In genomic region chr3:108472011-108472591, GRCh38 we compare ENCODE assay signal across 11 cellular contexts. TPM values are rescaled to one million over a fixed set of nuclear protein-coding genes. Genes with fewer than 3 reads are reported as not detected.
DNase-seq lines count a peak whose midpoint lies in the region; ATAC-seq, FAIRE-seq and TF ChIP-seq lines count a peak whose summit lies in the region.
"Had no signal": no experiment of that assay in that cellular context is flagged by ENCODE, and none has a peak within 500 bp of the region (broad histone marks: within the 10 kb centered on the region; RNA-seq: fewer than 3 reads in every experiment).

No MANE protein-coding gene starts in this region.

- H2AK5ac ChIP-seq in mesendoderm (ENCODE audit: low read length): no peak overlapping the region

- no peak overlapping the region for H3K27ac ChIP-seq in mesendoderm (ENCODE audit: low read depth, low read length)
- H3K27ac ChIP-seq in CD4-positive, alpha-beta T cell (ENCODE audit: low read depth, low read length): no peak overlapping the region

- no peak overlapping the region for H2BK120ac ChIP-seq in mesendoderm (ENCODE audit: low read depth, low read length)

- no peak overlapping the region for H3K27ac Mint-ChIP-seq in progenitor cell of endocrine pancreas
- no peak overlapping the region for H3K27ac Mint-ChIP-seq in CD4-positive, alpha-beta T cell
- no peak overlapping the region for H3K27ac Mint-ChIP-seq in activated CD8-positive, alpha-beta T cell treated with anti-CD3 and anti-CD28 coated beads for 36 hours
- H3K27ac Mint-ChIP-seq: natural killer cell treated with Interleukin-12 subunit alpha and Interleukin-12 subunit beta and Interleukin-15 and Interleukin-18, amount 100 ng/mL, for 72 hours had no signal

- H3K4me2 ChIP-seq in mesendoderm (ENCODE audit: low read length): no peak overlapping the region

- H3K79me2 ChIP-seq in mesendoderm (ENCODE audit: control insufficient read depth, insufficient read depth, low read length): no peaks in the 10 kb centered on the region

- H4K5ac ChIP-seq in mesendoderm (ENCODE audit: low read length): no peak overlapping the region

- no peak for ATAC-seq in CD4-positive, alpha-beta T cell (ENCODE audit: poor library complexity)
- no peak for ATAC-seq in activated CD8-positive, alpha-beta T cell treated with anti-CD3 and anti-CD28 coated beads for 36 hours

- no peak for TF ChIP-seq CTCF in progenitor cell of endocrine pancreas (IDR thresholded peaks at IDR 0.05; ENCODE audit: unreplicated experiment)
- TF ChIP-seq CTCF in CD4-positive, alpha-beta T cell (IDR thresholded peaks at IDR 0.05): no peak
- no peak for TF ChIP-seq CTCF in activated CD8-positive, alpha-beta T cell treated with anti-CD3 and anti-CD28 coated beads for 36 hours (IDR thresholded peaks at IDR 0.05)

- H3K23ac ChIP-seq in mesendoderm (ENCODE audit: low read length): no peak overlapping the region

- H3K9me3 ChIP-seq in CD4-positive, alpha-beta T cell (ENCODE audit: control insufficient read depth, low read length): no peaks in the 10 kb centered on the region

- POLR2A ChIA-PET in CD4-positive, alpha-beta T cell (lab: Charles Lee): no interaction called here
- POLR2A ChIA-PET in activated CD8-positive, alpha-beta T cell treated with anti-CD3 and anti-CD28 coated beads for 36 hours (lab: Charles Lee): no interaction called here

- no CpG with 5 or more reads among the region's 5 CpGs for WGBS in mesendoderm (ENCODE audit: extremely low coverage, insufficient coverage, low lambda C conversion rate)

- no peaks in the 10 kb centered on the region for H3K79me1 ChIP-seq in mesendoderm (ENCODE audit: low read length)

- no peak overlapping the region for H3K9ac ChIP-seq in mesendoderm (ENCODE audit: low read length)

- no peaks in the 10 kb centered on the region for H3K36me3 Mint-ChIP-seq in progenitor cell of endocrine pancreas (ENCODE audit: insufficient read depth)
- H3K36me3 Mint-ChIP-seq in CD4-positive, alpha-beta T cell (ENCODE audit: low read depth): no peaks in the 10 kb centered on the region
- H3K36me3 Mint-ChIP-seq in activated CD8-positive, alpha-beta T cell treated with anti-CD3 and anti-CD28 coated beads for 36 hours (ENCODE audit: low read depth): no peaks in the 10 kb centered on the region
- H3K36me3 Mint-ChIP-seq: natural killer cell treated with Interleukin-12 subunit alpha and Interleukin-12 subunit beta and Interleukin-15 and Interleukin-18, amount 100 ng/mL, for 72 hours had no signal

- FAIRE-seq in HTR-8/SVneo (lab: Jason Lieb, UNC): peak; percentile 76

- intact Hi-C loops in CD4-positive, alpha-beta T cell (cut with DNase I, micrococcal nuclease): loop anchor here in 1 of 2 experiments (5.0 kb wide), 1 partner anchor 535 kb away; no protein-coding TSS in a partner anchor
- intact Hi-C loops in activated CD8-positive, alpha-beta T cell treated with anti-CD3 and anti-CD28 coated beads for 36 hours (cut with micrococcal nuclease): loop anchor here (10.0 kb wide), 1 partner anchor 107 kb away; no protein-coding TSS in a partner anchor

- H3K4me1 Mint-ChIP-seq in progenitor cell of endocrine pancreas (ENCODE audit: low read depth): peaks cover 12% of the 10 kb centered on the region
- H3K4me1 Mint-ChIP-seq in CD4-positive, alpha-beta T cell (ENCODE audit: low read depth): no peaks in the 10 kb centered on the region
- H3K4me1 Mint-ChIP-seq in activated CD8-positive, alpha-beta T cell treated with anti-CD3 and anti-CD28 coated beads for 36 hours (ENCODE audit: low read depth): no peaks in the 10 kb centered on the region

- in situ Hi-C loops in Caki2 (cut with HindIII; ENCODE audit: low pct_unique_long_range_greater_than_20kb, low sequenced_read_pairs): no loop called here

- H3K4me3 Mint-ChIP-seq in progenitor cell of endocrine pancreas (ENCODE audit: low read depth): no peak overlapping the region
- no peak overlapping the region for H3K4me3 Mint-ChIP-seq in CD4-positive, alpha-beta T cell
- no peak overlapping the region for H3K4me3 Mint-ChIP-seq in activated CD8-positive, alpha-beta T cell treated with anti-CD3 and anti-CD28 coated beads for 36 hours
- H3K4me3 Mint-ChIP-seq: natural killer cell treated with Interleukin-12 subunit alpha and Interleukin-12 subunit beta and Interleukin-15 and Interleukin-18, amount 100 ng/mL, for 72 hours had no signal

- peak overlapping the region; percentile 10 for H3K56ac ChIP-seq in mesendoderm (ENCODE audit: low read length)

- no peak overlapping the region for H3K4me3 ChIP-seq in mesendoderm (ENCODE audit: low read length)

- no peak overlapping the region for H2BK15ac ChIP-seq in mesendoderm (replicated peaks; ENCODE audit: low read depth)

- H3K36me3 ChIP-seq in mesendoderm (ENCODE audit: control insufficient read depth, insufficient read depth, low read length): no peaks in the 10 kb centered on the region

- DNase-seq in Caki2 (ENCODE audit: low read depth) (peak; percentile 56), HTR-8/SVneo (ENCODE audit: insufficient read length, low spot score) (peak; percentile 58), amniotic stem cell (lab: John Stamatoyannopoulos, UW) (peak; percentile 72), mesendoderm (peak; percentile 62), progenitor cell of endocrine pancreas (ENCODE audit: low spot score, unreplicated experiment) (no peak), NCI-H2029 treated with DMSO at 0.1 percent for 48 hours (lab: John Stamatoyannopoulos, UW) (no peak)
- no peak for DNase-seq in CD4-positive, alpha-beta T cell
- DNase-seq in activated CD8-positive, alpha-beta T cell treated with anti-CD3 and anti-CD28 coated beads for 36 hours: no peak
- DNase-seq: activated CD4-positive, alpha-beta T cell treated with anti-CD3 and anti-CD28 coated beads, Interleukin-2, amount 50 U/mL, for 48 hours; NCI-H2227 treated with DMSO at 0.1 percent for 48 hours had no signal

- peaks cover 5% of the 10 kb centered on the region for H3K4me1 ChIP-seq in mesendoderm (ENCODE audit: control insufficient read depth, low read depth, low read length)

- H3K27me3 ChIP-seq in mesendoderm (ENCODE audit: insufficient read depth, low read length, poor library complexity): no peaks in the 10 kb centered on the region
- H3K27me3 ChIP-seq in CD4-positive, alpha-beta T cell (ENCODE audit: control insufficient read depth, insufficient read depth, low read length): no peaks in the 10 kb centered on the region

- peak overlapping the region; percentile 65 for H3K18ac ChIP-seq in mesendoderm (ENCODE audit: low read length)

- peak overlapping the region; percentile 65 for H3K4ac ChIP-seq in mesendoderm (ENCODE audit: low read depth, low read length)

- H3K27me3 Mint-ChIP-seq in progenitor cell of endocrine pancreas: no peaks in the 10 kb centered on the region
- H3K27me3 Mint-ChIP-seq in CD4-positive, alpha-beta T cell: no peaks in the 10 kb centered on the region
- no peaks in the 10 kb centered on the region for H3K27me3 Mint-ChIP-seq in activated CD8-positive, alpha-beta T cell treated with anti-CD3 and anti-CD28 coated beads for 36 hours

- CTCF ChIA-PET in CD4-positive, alpha-beta T cell (lab: Charles Lee): no interaction called here
- CTCF ChIA-PET in activated CD8-positive, alpha-beta T cell treated with anti-CD3 and anti-CD28 coated beads for 36 hours (lab: Charles Lee): interaction anchor here (1.0 to 1.1 kb wide), 2 partner anchors 17 to 544 kb away, joined by 4 read pairs; no protein-coding TSS in a partner anchor

- H3K9me3 Mint-ChIP-seq in progenitor cell of endocrine pancreas (ENCODE audit: low read depth): no peaks in the 10 kb centered on the region
- no peaks in the 10 kb centered on the region for H3K9me3 Mint-ChIP-seq in CD4-positive, alpha-beta T cell
- no peaks in the 10 kb centered on the region for H3K9me3 Mint-ChIP-seq in activated CD8-positive, alpha-beta T cell treated with anti-CD3 and anti-CD28 coated beads for 36 hours
- H3K9me3 Mint-ChIP-seq: natural killer cell treated with Interleukin-12 subunit alpha and Interleukin-12 subunit beta and Interleukin-15 and Interleukin-18, amount 100 ng/mL, for 72 hours had no signal

- no peak overlapping the region for H4K8ac ChIP-seq in mesendoderm (ENCODE audit: low read depth, low read length)

- peak overlapping the region; percentile 28 for H2BK5ac ChIP-seq in mesendoderm (ENCODE audit: low read length)

RNA-seq across cellular contexts. Expression of gene MYH15, which starts 38.3 kb away (rescaled TPM):
- total RNA-seq in Caki2 (2014; rRNA removed; shearing (Covaris generic); ENCODE audit: low replicate concordance): not detected in 2 replicates
- 0.08 TPM for polyA plus RNA-seq in mesendoderm (2013, experiment 1 of 2)
- 0.07 TPM for polyA plus RNA-seq in mesendoderm (2013, experiment 2 of 2)
- total RNA-seq in progenitor cell of endocrine pancreas: 0.91 and 0.96 TPM in 2 replicates
- under 1 TPM; 0.05 to 0.08 TPM for total RNA-seq in CD4-positive, alpha-beta T cell
- under 1 TPM; 0.07 to 0.09 TPM for total RNA-seq in activated CD8-positive, alpha-beta T cell treated with anti-CD3 and anti-CD28 coated beads for 36 hours

Comparison
In these comparisons a context has a peak if more than half of its experiments do, and no peak if none do; other contexts are left out.
1. DNase-seq: peak in Caki2 (single experiment), HTR-8/SVneo (single experiment), amniotic stem cell (single experiment) and mesendoderm (single experiment); none in progenitor cell of endocrine pancreas (single experiment), NCI-H2029 treated with DMSO at 0.1 percent for 48 hours (single experiment), CD4-positive, alpha-beta T cell (0 of 10) and activated CD8-positive, alpha-beta T cell treated with anti-CD3 and anti-CD28 coated beads for 36 hours (single experiment).